ENCODE assay signal across 9 cellular contexts in the genomic region with DNA sequence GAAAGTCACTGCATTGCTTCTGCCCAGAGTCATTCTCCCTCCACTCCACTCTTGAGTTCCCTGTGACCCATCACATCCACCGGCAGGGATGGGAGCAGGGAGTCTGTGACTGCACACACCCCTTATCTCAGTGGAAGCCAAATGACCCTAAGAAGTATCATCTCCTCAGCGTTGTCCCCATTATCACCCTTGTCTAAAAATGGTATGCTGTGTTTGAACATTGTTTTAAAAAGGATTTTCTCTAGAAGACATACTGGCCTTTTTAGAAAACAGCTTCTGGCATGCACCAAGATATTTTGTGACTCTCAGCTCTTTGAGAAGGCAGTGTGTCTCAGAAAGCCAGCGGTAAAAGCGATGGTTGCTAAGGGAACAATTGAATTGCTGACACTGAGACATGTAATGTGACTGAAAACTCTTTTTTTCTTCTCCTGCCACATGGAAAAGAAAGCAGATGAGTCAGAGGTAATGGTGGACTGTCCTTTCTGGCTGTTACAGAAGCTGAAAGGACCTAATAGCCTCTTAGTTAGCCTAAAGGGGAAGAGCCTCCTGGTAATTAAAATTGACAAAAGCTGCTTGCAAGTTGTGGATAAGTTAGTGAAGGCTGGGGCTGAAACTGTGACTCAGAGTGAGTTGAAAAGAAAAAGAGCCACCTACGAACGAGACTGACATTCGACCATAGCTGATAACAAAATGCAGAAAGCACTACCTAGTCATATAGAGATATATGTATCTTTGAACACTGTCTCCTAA.
A peak's percentile ranks its signal among the peaks of the same experiment; 100 is the strongest.
DNase-seq lines count a peak whose midpoint lies in the region; ATAC-seq and TF ChIP-seq lines count a peak whose summit lies in the region.
"Had no signal": no experiment of that assay in that cellular context is flagged by ENCODE, and none has a peak within 500 bp of the region (broad histone marks: within the 10 kb centered on the region; RNA-seq: fewer than 3 reads in every experiment).

No MANE protein-coding gene starts in this region.

- no peak overlapping the region for H4K5ac ChIP-seq in mesendoderm (ENCODE audit: low read length)

- no peak overlapping the region for H3K23ac ChIP-seq in mesendoderm (ENCODE audit: low read length)

- no peak overlapping the region for H3K4ac ChIP-seq in mesendoderm (ENCODE audit: low read depth, low read length)

- peak overlapping the region; percentile 92 for H3K27ac Mint-ChIP-seq in activated naive CD8-positive, alpha-beta T cell treated with anti-CD3 and anti-CD28 coated beads for 36 hours
- H3K27ac Mint-ChIP-seq: activated B cell treated with CpG ODN at 0.5 μM for 24 hours had no signal

- no peak overlapping the region for H2BK5ac ChIP-seq in mesendoderm (ENCODE audit: low read length)

- peak; percentile 57 for ATAC-seq in HG03439 (IDR thresholded peaks at IDR 0.05; ENCODE audit: unreplicated experiment)
- ATAC-seq in GM21423 (IDR thresholded peaks at IDR 0.05; ENCODE audit: unreplicated experiment): no peak
- ATAC-seq in GM18498 (IDR thresholded peaks at IDR 0.05; ENCODE audit: unreplicated experiment): no peak

- no peak for TF ChIP-seq CTCF in GM12865 (IDR thresholded peaks at IDR 0.05; ENCODE audit: insufficient read depth, low read depth, low read length, missing control alignments)

- peak; percentile 39 for DNase-seq in GM12865 (ENCODE audit: low read depth)
- DNase-seq in activated naive CD8-positive, alpha-beta T cell treated with anti-CD3 and anti-CD28 coated beads for 36 hours: peak; percentile 57
- DNase-seq in mesendoderm: peak; percentile 50
- DNase-seq in NCI-H2029 (lab: John Stamatoyannopoulos, UW): no peak
- DNase-seq in effector CD8-positive, alpha-beta T cell (lab: John Stamatoyannopoulos, UW): no peak
- DNase-seq: activated B cell treated with CpG ODN at 0.5 μM for 24 hours had no signal

- H3K4me3 ChIP-seq in GM12865 (ENCODE audit: low read depth, low read length): no peak overlapping the region
- H3K4me3 ChIP-seq in mesendoderm (ENCODE audit: low read length): no peak overlapping the region

- no peaks in the 10 kb centered on the region for H3K27me3 Mint-ChIP-seq in activated naive CD8-positive, alpha-beta T cell treated with anti-CD3 and anti-CD28 coated beads for 36 hours
- H3K27me3 Mint-ChIP-seq: activated B cell treated with CpG ODN at 0.5 μM for 24 hours had no signal

- H3K4me2 ChIP-seq in mesendoderm (ENCODE audit: low read length): no peak overlapping the region

- no CpG with 5 or more reads among the region's 7 CpGs for WGBS in mesendoderm (ENCODE audit: extremely low coverage, insufficient coverage, low lambda C conversion rate)

- no peak overlapping the region for H3K9ac ChIP-seq in mesendoderm (ENCODE audit: low read length)

- peak overlapping the region; percentile 8 for H3K4me3 Mint-ChIP-seq in activated naive CD8-positive, alpha-beta T cell treated with anti-CD3 and anti-CD28 coated beads for 36 hours
- H3K4me3 Mint-ChIP-seq: activated B cell treated with CpG ODN at 0.5 μM for 24 hours had no signal

- no peak overlapping the region for H2BK15ac ChIP-seq in mesendoderm (replicated peaks; ENCODE audit: low read depth)

- H3K56ac ChIP-seq in mesendoderm (ENCODE audit: low read length): no peak overlapping the region

- peaks cover 5% of the 10 kb centered on the region for H3K36me3 Mint-ChIP-seq in activated naive CD8-positive, alpha-beta T cell treated with anti-CD3 and anti-CD28 coated beads for 36 hours

- H3K27me3 ChIP-seq in mesendoderm (ENCODE audit: insufficient read depth, low read length, poor library complexity): no peaks in the 10 kb centered on the region

- H3K27ac ChIP-seq in mesendoderm (ENCODE audit: low read depth, low read length): peak overlapping the region; percentile 8

- no peaks in the 10 kb centered on the region for H3K4me1 ChIP-seq in mesendoderm (ENCODE audit: control insufficient read depth, low read depth, low read length)

- no peaks in the 10 kb centered on the region for H3K79me2 ChIP-seq in mesendoderm (ENCODE audit: control insufficient read depth, insufficient read depth, low read length)

- H2AK5ac ChIP-seq in mesendoderm (ENCODE audit: low read length): no peak overlapping the region

- no peaks in the 10 kb centered on the region for H3K36me3 ChIP-seq in mesendoderm (ENCODE audit: control insufficient read depth, insufficient read depth, low read length)

- no peaks in the 10 kb centered on the region for H3K79me1 ChIP-seq in mesendoderm (ENCODE audit: low read length)

- peaks cover 76% of the 10 kb centered on the region for H3K4me1 Mint-ChIP-seq in activated naive CD8-positive, alpha-beta T cell treated with anti-CD3 and anti-CD28 coated beads for 36 hours

- no peak overlapping the region for H2BK120ac ChIP-seq in mesendoderm (ENCODE audit: low read depth, low read length)

- H4K8ac ChIP-seq in mesendoderm (ENCODE audit: low read depth, low read length): no peak overlapping the region

- H3K18ac ChIP-seq in mesendoderm (ENCODE audit: low read length): no peak overlapping the region

- H3K9me3 Mint-ChIP-seq in activated naive CD8-positive, alpha-beta T cell treated with anti-CD3 and anti-CD28 coated beads for 36 hours: no peaks in the 10 kb centered on the region
- H3K9me3 Mint-ChIP-seq: activated B cell treated with CpG ODN at 0.5 μM for 24 hours had no signal

Comparison
In these comparisons a context has a peak if more than half of its experiments do, and no peak if none do; other contexts are left out.
1. DNase-seq: peak in GM12865 (single experiment), activated naive CD8-positive, alpha-beta T cell treated with anti-CD3 and anti-CD28 coated beads for 36 hours (single experiment) and mesendoderm (single experiment); none in NCI-H2029 (single experiment) and effector CD8-positive, alpha-beta T cell (single experiment).